9 cellular contexts compared by ENCODE assay signal in genomic region chr14:85415015-85415712, GRCh38.
DNase-seq lines count a peak whose midpoint lies in the region; ATAC-seq and TF ChIP-seq lines count a peak whose summit lies in the region.
"Had no signal": no experiment of that assay in that cellular context is flagged by ENCODE, and none has a peak within 500 bp of the region (broad histone marks: within the 10 kb centered on the region; RNA-seq: fewer than 3 reads in every experiment).

No MANE protein-coding gene starts in this region.

- no peaks in the 10 kb centered on the region for H3K36me3 ChIP-seq in tibial nerve
- H3K36me3 ChIP-seq in CD8-positive, alpha-beta memory T cell (ENCODE audit: insufficient read depth, low read length) = no peaks in the 10 kb centered on the region

- H3K4me1 ChIP-seq in tibial nerve = peaks cover 0 to 22% (median 0%) of the 10 kb centered on the region in 4 donors
- H3K4me1 ChIP-seq in CD8-positive, alpha-beta memory T cell (ENCODE audit: insufficient read depth, low read length) = no peaks in the 10 kb centered on the region

- H3K27ac ChIP-seq in VCaP = no peak overlapping the region
- H3K27ac ChIP-seq in tibial nerve = peak overlapping the region in 3 of 4 donors; percentile 20 to 76 (median 66)
- no peak overlapping the region for H3K27ac ChIP-seq in CD8-positive, alpha-beta memory T cell (ENCODE audit: low read depth, low read length)

- POLR2A ChIA-PET in CD8-positive, alpha-beta memory T cell (lab: Charles Lee) = no interaction called here

- H3K27ac Mint-ChIP-seq in CD8-positive, alpha-beta memory T cell = no peak overlapping the region
- H3K27ac Mint-ChIP-seq: B cell had no signal

- H3K36me3 Mint-ChIP-seq in CD8-positive, alpha-beta memory T cell = no peaks in the 10 kb centered on the region

- H3K27me3 ChIP-seq in tibial nerve = no peaks in the 10 kb centered on the region
- H3K27me3 ChIP-seq in CD8-positive, alpha-beta memory T cell (ENCODE audit: insufficient read depth, low read length, poor library complexity, severe bottlenecking) = no peaks in the 10 kb centered on the region

- DNase-seq in DMS53 (lab: John Stamatoyannopoulos, UW) = peak; percentile 38
- no peak for DNase-seq in DMS53 treated with DMSO at 0.1 percent for 48 hours (lab: John Stamatoyannopoulos, UW; ENCODE audit: unreplicated experiment)
- peak; percentile 25 for DNase-seq in iPS DF 19.7 (ENCODE audit: low read depth, low spot score)
- DNase-seq in tibial nerve (ENCODE audit: low spot score in 2 of 2) = peak; percentile 18 to 75
- no peak for DNase-seq in DMS79 treated with DMSO at 0.1 percent for 48 hours (lab: John Stamatoyannopoulos, UW)
- DNase-seq in CD8-positive, alpha-beta memory T cell = no peak

- no peak for ATAC-seq in HG02759 (IDR thresholded peaks at IDR 0.05; ENCODE audit: unreplicated experiment)

- H3K9me3 Mint-ChIP-seq in CD8-positive, alpha-beta memory T cell = peaks cover 0 to 9% (median 4%) of the 10 kb centered on the region in 5 donors

- TF ChIP-seq POLR2A in tibial nerve (IDR thresholded peaks at IDR 0.05) = no peak

- no peaks in the 10 kb centered on the region for H3K9me3 ChIP-seq in tibial nerve
- no peaks in the 10 kb centered on the region for H3K9me3 ChIP-seq in CD8-positive, alpha-beta memory T cell (ENCODE audit: low read length)

- peak in 1 of 2 donors; percentile 50 for TF ChIP-seq EP300 in tibial nerve (IDR thresholded peaks at IDR 0.05)

- H3K4me3 ChIP-seq in tibial nerve = peak overlapping the region in 1 of 4 donors; percentile 6
- H3K4me3 ChIP-seq in CD8-positive, alpha-beta memory T cell (ENCODE audit: low read length) = no peak overlapping the region

- no peaks in the 10 kb centered on the region for H3K4me1 Mint-ChIP-seq in CD8-positive, alpha-beta memory T cell
- H3K4me1 Mint-ChIP-seq: B cell had no signal

- WGBS in tibial nerve, 2 donors = 46 to 55% methylated on average over 13 of the region's 13 CpGs

- H3K27me3 Mint-ChIP-seq in CD8-positive, alpha-beta memory T cell = no peaks in the 10 kb centered on the region
- H3K27me3 Mint-ChIP-seq: B cell had no signal

- TF ChIP-seq CTCF in VCaP (conservative IDR thresholded peaks at IDR 0.05) (peak; percentile 26; the same call in 1 of the 2 replicates), tibial nerve (IDR thresholded peaks at IDR 0.05) (peak in 1 of 5 experiments; percentile 13)

- CTCF ChIA-PET in CD8-positive, alpha-beta memory T cell (lab: Charles Lee) = no interaction called here

- H3K4me3 Mint-ChIP-seq in CD8-positive, alpha-beta memory T cell = no peak overlapping the region
- H3K4me3 Mint-ChIP-seq: B cell had no signal

Comparison
In these comparisons a context has a peak if more than half of its experiments do, and no peak if none do; other contexts are left out.
1. DNase-seq: peak in DMS53 (single experiment), iPS DF 19.7 (single experiment) and tibial nerve (2 of 2); none in DMS53 treated with DMSO at 0.1 percent for 48 hours (single experiment), DMS79 treated with DMSO at 0.1 percent for 48 hours (single experiment) and CD8-positive, alpha-beta memory T cell (0 of 5).
2. H3K27ac ChIP-seq: peak in tibial nerve (3 of 4); none in VCaP (single experiment) and CD8-positive, alpha-beta memory T cell (single experiment).